31 cellular contexts compared by ENCODE assay signal in the genomic region with DNA sequence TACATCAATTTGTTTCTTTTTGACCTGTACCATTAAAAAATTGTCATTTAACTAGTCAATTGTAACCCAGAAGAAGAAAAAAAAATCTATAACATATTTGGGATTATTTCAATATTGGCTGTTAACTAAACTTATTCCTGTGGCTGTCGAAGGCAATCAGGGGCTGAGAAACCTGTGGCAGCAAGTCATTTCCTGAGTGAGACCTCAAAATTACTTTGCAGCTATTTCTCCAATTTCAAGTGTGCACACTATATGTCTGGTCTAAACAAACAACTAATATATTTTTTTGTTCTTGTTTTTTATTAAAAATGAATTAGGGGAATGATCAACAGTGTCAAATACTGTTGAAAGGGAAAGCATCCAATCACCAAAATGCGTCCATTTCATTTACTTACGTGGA.
"Had no signal": no experiment of that assay in that cellular context is flagged by ENCODE, and none has a peak within 500 bp of the region (broad histone marks: within the 10 kb centered on the region; RNA-seq: fewer than 3 reads in every experiment).

No MANE protein-coding gene starts in this region.

- H3K4me1 ChIP-seq: adrenal gland, ascending aorta, body of pancreas, breast epithelium had no signal

- H3K27me3 ChIP-seq: adrenal gland, ascending aorta, body of pancreas, brain microvascular endothelial cell, breast epithelium, cardiac muscle cell had no signal

- ATAC-seq: activated naive CD4-positive, alpha-beta T cell treated with anti-CD3 and anti-CD28 coated beads, Interleukin-2, amount 50 U/mL, for 72 hours; activated naive CD8-positive, alpha-beta T cell treated with anti-CD3 and anti-CD28 coated beads, Interleukin-2, amount 50 U/mL, for 24 hours; activated T-cell treated with anti-CD3 and anti-CD28 coated beads, Interleukin-2, amount 50 U/mL, for 4 hours; activated T-cell treated with anti-CD3 and anti-CD28 coated beads, Interleukin-2, amount 50 U/mL, for 72 hours; activated T-helper 17 cell treated with anti-CD3 and anti-CD28 coated beads, Interleukin-2, amount 50 U/mL, for 72 hours; body of pancreas had no signal

- H3K9me3 ChIP-seq: adrenal gland, ascending aorta, body of pancreas had no signal

- H3K36me3 ChIP-seq: adrenal gland, ascending aorta, brain microvascular endothelial cell, breast epithelium, cardiac muscle cell had no signal

- H3K4me3 ChIP-seq: adrenal gland, ascending aorta, body of pancreas, breast epithelium, cardiac muscle cell had no signal

- H3K27ac ChIP-seq: adrenal gland, ascending aorta, body of pancreas, brain microvascular endothelial cell, breast epithelium, cardiac muscle cell had no signal

- DNase-seq: activated effector memory CD4-positive, alpha-beta T cell treated with anti-CD3 and anti-CD28 coated beads, Interleukin-2, amount 50 U/mL, for 16 hours; activated effector memory CD4-positive, alpha-beta T cell treated with Interleukin-2 at 50 U/mL for 16 hours; activated gamma-delta T cell; activated gamma-delta T cell treated with Interleukin-2 at 50 U/mL for 16 hours; activated naive CD4-positive, alpha-beta T cell; activated naive CD4-positive, alpha-beta T cell treated with anti-CD3 and anti-CD28 coated beads for 36 hours; activated naive CD4-positive, alpha-beta T cell treated with anti-CD3 and anti-CD28 coated beads, Interleukin-2, amount 10 ng/mL, durations not matched to agents 7 days and 5 days; activated naive CD4-positive, alpha-beta T cell treated with anti-CD3 and anti-CD28 coated beads, Interleukin-2, amount 50 U/mL, for 16 hours; activated naive CD4-positive, alpha-beta T cell treated with Interleukin-2 at 50 U/mL for 16 hours; activated naive CD8-positive, alpha-beta T cell treated with anti-CD3 and anti-CD28 coated beads for 36 hours; activated naive CD8-positive, alpha-beta T cell treated with anti-CD3 and anti-CD28 coated beads, Interleukin-2, amount 10 ng/mL, durations not matched to agents 7 days and 5 days; activated naive CD8-positive, alpha-beta T cell treated with anti-CD3 and anti-CD28 coated beads, Interleukin-2, amount 50 U/mL, for 24 hours; activated T-cell treated with anti-CD3 and anti-CD28 coated beads, Interleukin-2, amount 50 U/mL, for 24 hours; activated T-cell treated with anti-CD3 and anti-CD28 coated beads, Interleukin-2, amount 50 U/mL, for 4 hours; activated T-cell treated with anti-CD3 and anti-CD28 coated beads, Interleukin-2, amount 50 U/mL, for 48 hours; activated T-cell treated with anti-CD3 and anti-CD28 coated beads, Interleukin-2, amount 50 U/mL, for 72 hours; adrenal gland; amniotic stem cell; amygdala; anterior cingulate cortex; aorta; body of pancreas; brain microvascular endothelial cell; caudate nucleus; central memory CD4-positive, alpha-beta T cell; cerebellar nuclear complex had no signal
